In the genomic region with DNA sequence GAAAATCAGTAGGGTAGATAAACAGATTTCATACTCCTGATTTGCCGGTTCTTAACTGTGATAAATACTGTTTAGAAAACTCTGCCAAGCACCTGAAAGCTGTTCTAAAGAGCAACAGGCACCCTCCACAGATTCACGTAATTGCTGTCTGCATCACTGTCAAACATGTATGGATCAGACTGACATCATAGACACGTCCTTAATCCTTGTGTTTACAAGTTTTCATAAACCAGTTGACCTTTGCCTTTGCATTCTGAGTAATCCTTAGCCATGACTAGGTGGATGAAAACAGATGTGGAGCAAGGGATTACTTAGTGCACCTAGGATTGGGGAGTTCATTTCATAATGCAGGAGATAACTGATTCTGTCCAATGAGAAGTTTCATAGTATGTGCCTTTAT, we compare ENCODE assay signal across 1 cellular context.
TF ChIP-seq lines count a peak whose summit lies in the region.

No MANE protein-coding gene starts in this region.

TF ChIP-seq in GM23338, 12 proteins besides CTCF, POLR2A, EP300 and RAD21:
- TF ChIP-seq, protein P1, sequence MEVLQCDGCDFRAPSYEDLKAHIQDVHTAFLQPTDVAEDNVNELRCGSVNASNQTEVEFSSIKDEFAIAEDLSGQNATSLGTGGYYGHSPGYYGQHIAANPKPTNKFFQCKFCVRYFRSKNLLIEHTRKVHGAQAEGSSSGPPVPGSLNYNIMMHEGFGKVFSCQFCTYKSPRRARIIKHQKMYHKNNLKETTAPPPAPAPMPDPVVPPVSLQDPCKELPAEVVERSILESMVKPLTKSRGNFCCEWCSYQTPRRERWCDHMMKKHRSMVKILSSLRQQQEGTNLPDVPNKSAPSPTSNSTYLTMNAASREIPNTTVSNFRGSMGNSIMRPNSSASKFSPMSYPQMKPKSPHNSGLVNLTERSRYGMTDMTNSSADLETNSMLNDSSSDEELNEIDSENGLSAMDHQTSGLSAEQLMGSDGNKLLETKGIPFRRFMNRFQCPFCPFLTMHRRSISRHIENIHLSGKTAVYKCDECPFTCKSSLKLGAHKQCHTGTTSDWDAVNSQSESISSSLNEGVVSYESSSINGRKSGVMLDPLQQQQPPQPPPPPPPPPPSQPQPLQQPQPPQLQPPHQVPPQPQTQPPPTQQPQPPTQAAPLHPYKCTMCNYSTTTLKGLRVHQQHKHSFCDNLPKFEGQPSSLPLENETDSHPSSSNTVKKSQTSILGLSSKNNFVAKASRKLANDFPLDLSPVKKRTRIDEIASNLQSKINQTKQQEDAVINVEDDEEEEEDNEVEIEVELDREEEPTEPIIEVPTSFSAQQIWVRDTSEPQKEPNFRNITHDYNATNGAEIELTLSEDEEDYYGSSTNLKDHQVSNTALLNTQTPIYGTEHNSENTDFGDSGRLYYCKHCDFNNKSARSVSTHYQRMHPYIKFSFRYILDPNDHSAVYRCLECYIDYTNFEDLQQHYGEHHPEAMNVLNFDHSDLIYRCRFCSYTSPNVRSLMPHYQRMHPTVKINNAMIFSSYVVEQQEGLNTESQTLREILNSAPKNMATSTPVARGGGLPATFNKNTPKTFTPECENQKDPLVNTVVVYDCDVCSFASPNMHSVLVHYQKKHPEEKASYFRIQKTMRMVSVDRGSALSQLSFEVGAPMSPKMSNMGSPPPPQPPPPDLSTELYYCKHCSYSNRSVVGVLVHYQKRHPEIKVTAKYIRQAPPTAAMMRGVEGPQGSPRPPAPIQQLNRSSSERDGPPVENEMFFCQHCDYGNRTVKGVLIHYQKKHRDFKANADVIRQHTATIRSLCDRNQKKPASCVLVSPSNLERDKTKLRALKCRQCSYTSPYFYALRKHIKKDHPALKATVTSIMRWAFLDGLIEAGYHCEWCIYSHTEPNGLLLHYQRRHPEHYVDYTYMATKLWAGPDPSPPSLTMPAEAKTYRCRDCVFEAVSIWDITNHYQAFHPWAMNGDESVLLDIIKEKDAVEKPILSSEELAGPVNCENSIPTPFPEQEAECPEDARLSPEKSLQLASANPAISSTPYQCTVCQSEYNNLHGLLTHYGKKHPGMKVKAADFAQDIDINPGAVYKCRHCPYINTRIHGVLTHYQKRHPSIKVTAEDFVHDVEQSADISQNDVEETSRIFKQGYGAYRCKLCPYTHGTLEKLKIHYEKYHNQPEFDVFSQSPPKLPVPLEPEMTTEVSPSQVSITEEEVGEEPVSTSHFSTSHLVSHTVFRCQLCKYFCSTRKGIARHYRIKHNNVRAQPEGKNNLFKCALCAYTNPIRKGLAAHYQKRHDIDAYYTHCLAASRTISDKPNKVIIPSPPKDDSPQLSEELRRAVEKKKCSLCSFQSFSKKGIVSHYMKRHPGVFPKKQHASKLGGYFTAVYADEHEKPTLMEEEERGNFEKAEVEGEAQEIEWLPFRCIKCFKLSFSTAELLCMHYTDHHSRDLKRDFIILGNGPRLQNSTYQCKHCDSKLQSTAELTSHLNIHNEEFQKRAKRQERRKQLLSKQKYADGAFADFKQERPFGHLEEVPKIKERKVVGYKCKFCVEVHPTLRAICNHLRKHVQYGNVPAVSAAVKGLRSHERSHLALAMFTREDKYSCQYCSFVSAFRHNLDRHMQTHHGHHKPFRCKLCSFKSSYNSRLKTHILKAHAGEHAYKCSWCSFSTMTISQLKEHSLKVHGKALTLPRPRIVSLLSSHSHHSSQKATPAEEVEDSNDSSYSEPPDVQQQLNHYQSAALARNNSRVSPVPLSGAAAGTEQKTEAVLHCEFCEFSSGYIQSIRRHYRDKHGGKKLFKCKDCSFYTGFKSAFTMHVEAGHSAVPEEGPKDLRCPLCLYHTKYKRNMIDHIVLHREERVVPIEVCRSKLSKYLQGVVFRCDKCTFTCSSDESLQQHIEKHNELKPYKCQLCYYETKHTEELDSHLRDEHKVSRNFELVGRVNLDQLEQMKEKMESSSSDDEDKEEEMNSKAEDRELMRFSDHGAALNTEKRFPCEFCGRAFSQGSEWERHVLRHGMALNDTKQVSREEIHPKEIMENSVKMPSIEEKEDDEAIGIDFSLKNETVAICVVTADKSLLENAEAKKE (CRISPR knock-in tag; IDR thresholded peaks at IDR 0.05): no peak
- TF ChIP-seq ZNF114 (CRISPR knock-in tag; IDR thresholded peaks at IDR 0.05) (no peak), NANOG (IDR thresholded peaks at IDR 0.05; ENCODE audit: borderline replicate concordance) (no peak), EZH2 (IDR thresholded peaks at IDR 0.05; ENCODE audit: low read depth, unreplicated experiment) (no peak), CREB1 (CRISPR knock-in tag; IDR thresholded peaks at IDR 0.05; ENCODE audit: low read depth) (no peak), ZNF331 (CRISPR knock-in tag; IDR thresholded peaks at IDR 0.05; ENCODE audit: low read depth) (no peak), EZH2phosphoT487 (IDR thresholded peaks at IDR 0.05; ENCODE audit: unreplicated experiment) (no peak), STAT1 (IDR thresholded peaks at IDR 0.05; ENCODE audit: unreplicated experiment) (no peak), JUNB (IDR thresholded peaks at IDR 0.05; ENCODE audit: unreplicated experiment) (no peak), POLR2AphosphoS5 (IDR thresholded peaks at IDR 0.05; ENCODE audit: low read depth) (no peak)
- TF ChIP-seq, protein P2, sequence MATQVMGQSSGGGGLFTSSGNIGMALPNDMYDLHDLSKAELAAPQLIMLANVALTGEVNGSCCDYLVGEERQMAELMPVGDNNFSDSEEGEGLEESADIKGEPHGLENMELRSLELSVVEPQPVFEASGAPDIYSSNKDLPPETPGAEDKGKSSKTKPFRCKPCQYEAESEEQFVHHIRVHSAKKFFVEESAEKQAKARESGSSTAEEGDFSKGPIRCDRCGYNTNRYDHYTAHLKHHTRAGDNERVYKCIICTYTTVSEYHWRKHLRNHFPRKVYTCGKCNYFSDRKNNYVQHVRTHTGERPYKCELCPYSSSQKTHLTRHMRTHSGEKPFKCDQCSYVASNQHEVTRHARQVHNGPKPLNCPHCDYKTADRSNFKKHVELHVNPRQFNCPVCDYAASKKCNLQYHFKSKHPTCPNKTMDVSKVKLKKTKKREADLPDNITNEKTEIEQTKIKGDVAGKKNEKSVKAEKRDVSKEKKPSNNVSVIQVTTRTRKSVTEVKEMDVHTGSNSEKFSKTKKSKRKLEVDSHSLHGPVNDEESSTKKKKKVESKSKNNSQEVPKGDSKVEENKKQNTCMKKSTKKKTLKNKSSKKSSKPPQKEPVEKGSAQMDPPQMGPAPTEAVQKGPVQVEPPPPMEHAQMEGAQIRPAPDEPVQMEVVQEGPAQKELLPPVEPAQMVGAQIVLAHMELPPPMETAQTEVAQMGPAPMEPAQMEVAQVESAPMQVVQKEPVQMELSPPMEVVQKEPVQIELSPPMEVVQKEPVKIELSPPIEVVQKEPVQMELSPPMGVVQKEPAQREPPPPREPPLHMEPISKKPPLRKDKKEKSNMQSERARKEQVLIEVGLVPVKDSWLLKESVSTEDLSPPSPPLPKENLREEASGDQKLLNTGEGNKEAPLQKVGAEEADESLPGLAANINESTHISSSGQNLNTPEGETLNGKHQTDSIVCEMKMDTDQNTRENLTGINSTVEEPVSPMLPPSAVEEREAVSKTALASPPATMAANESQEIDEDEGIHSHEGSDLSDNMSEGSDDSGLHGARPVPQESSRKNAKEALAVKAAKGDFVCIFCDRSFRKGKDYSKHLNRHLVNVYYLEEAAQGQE (IDR thresholded peaks at IDR 0.05; ENCODE audit: unreplicated experiment): no peak
- TF ChIP-seq, protein P3, sequence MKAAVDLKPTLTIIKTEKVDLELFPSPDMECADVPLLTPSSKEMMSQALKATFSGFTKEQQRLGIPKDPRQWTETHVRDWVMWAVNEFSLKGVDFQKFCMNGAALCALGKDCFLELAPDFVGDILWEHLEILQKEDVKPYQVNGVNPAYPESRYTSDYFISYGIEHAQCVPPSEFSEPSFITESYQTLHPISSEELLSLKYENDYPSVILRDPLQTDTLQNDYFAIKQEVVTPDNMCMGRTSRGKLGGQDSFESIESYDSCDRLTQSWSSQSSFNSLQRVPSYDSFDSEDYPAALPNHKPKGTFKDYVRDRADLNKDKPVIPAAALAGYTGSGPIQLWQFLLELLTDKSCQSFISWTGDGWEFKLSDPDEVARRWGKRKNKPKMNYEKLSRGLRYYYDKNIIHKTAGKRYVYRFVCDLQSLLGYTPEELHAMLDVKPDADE (IDR thresholded peaks at IDR 0.05): no peak
TF ChIP-seq in GM23338: peak in this region for 0.
